Comparison of ENCODE assay signal across 7 cellular contexts in genomic region chr1:207824691-207825090, GRCh38.
A peak's percentile ranks its signal among the peaks of the same experiment; 100 is the strongest.
DNase-seq lines count a peak whose midpoint lies in the region; ATAC-seq and TF ChIP-seq lines count a peak whose summit lies in the region.

No MANE protein-coding gene starts in this region.

- H2AFZ ChIP-seq in Karpas-422 (ENCODE audit: low read length) (no peak overlapping the region), hepatocyte (no peak overlapping the region)

- H3K9me3 ChIP-seq in Karpas-422 (ENCODE audit: low read length) (no peaks in the 10 kb centered on the region), hepatocyte (ENCODE audit: low read depth) (no peaks in the 10 kb centered on the region)

- TF ChIP-seq CTCF in hepatocyte (IDR thresholded peaks at IDR 0.05; ENCODE audit: poor library complexity): no peak

- peak overlapping the region; percentile 89 for H3K4me3 Mint-ChIP-seq in activated naive CD8-positive, alpha-beta T cell treated with anti-CD3 and anti-CD28 coated beads, Interleukin-2, amount 10 ng/mL, durations not matched to agents 7 days and 5 days
- peak overlapping the region; percentile 69 to 89 for H3K4me3 Mint-ChIP-seq in stimulated activated naive CD8-positive, alpha-beta T cell treated with anti-CD3 and anti-CD28 coated beads, Interleukin-15, amount 100 ng/mL, for 72 hours

- POLR2A ChIA-PET in activated naive CD8-positive, alpha-beta T cell treated with anti-CD3 and anti-CD28 coated beads, Interleukin-2, amount 10 ng/mL, durations not matched to agents 7 days and 5 days (lab: Charles Lee): interaction anchor here (0.6 to 12.7 kb wide), 5 partner anchors 32 to 538 kb away, joined by 3 to 153 read pairs (median 5); no protein-coding TSS in a partner anchor

- H3K79me2 ChIP-seq in Karpas-422 (ENCODE audit: low read length): peaks cover 84% of the 10 kb centered on the region
- H3K79me2 ChIP-seq in hepatocyte: peaks cover 41% of the 10 kb centered on the region

- H3K4me1 ChIP-seq in Karpas-422 (ENCODE audit: low read length) (peaks cover 87% of the 10 kb centered on the region), hepatocyte (ENCODE audit: insufficient read depth) (peaks cover 44% of the 10 kb centered on the region)

- no peaks in the 10 kb centered on the region for H3K27me3 ChIP-seq in Karpas-422 (ENCODE audit: low read length)
- no peaks in the 10 kb centered on the region for H3K27me3 ChIP-seq in hepatocyte

- H3K36me3 Mint-ChIP-seq in activated naive CD8-positive, alpha-beta T cell treated with anti-CD3 and anti-CD28 coated beads, Interleukin-2, amount 10 ng/mL, durations not matched to agents 7 days and 5 days: peaks cover 3% of the 10 kb centered on the region

- no peaks in the 10 kb centered on the region for H3K27me3 Mint-ChIP-seq in activated naive CD8-positive, alpha-beta T cell treated with anti-CD3 and anti-CD28 coated beads, Interleukin-2, amount 10 ng/mL, durations not matched to agents 7 days and 5 days
- no peaks in the 10 kb centered on the region for H3K27me3 Mint-ChIP-seq in stimulated activated naive CD8-positive, alpha-beta T cell treated with anti-CD3 and anti-CD28 coated beads, Interleukin-15, amount 100 ng/mL, for 72 hours

- no peak for ATAC-seq in activated naive CD8-positive, alpha-beta T cell treated with anti-CD3 and anti-CD28 coated beads, Interleukin-2, amount 10 ng/mL, durations not matched to agents 7 days and 5 days (ENCODE audit: low read depth)
- no peak for ATAC-seq in stimulated activated naive CD8-positive, alpha-beta T cell treated with anti-CD3 and anti-CD28 coated beads, Interleukin-15, amount 100 ng/mL, for 72 hours
- no peak for ATAC-seq in HG02938 (IDR thresholded peaks at IDR 0.05; ENCODE audit: unreplicated experiment)

- peak overlapping the region; percentile 99 for H3K27ac ChIP-seq in Karpas-422 (ENCODE audit: low read length)
- peak overlapping the region; percentile 63 for H3K27ac ChIP-seq in hepatocyte

- H3K9me2 ChIP-seq in Karpas-422 (replicated peaks; ENCODE audit: insufficient read depth, low read length) (no peaks in the 10 kb centered on the region), hepatocyte (replicated peaks; ENCODE audit: insufficient read depth) (no peaks in the 10 kb centered on the region)

- H3K27ac Mint-ChIP-seq in activated naive CD8-positive, alpha-beta T cell treated with anti-CD3 and anti-CD28 coated beads, Interleukin-2, amount 10 ng/mL, durations not matched to agents 7 days and 5 days: peak overlapping the region; percentile 99
- H3K27ac Mint-ChIP-seq in stimulated activated naive CD8-positive, alpha-beta T cell treated with anti-CD3 and anti-CD28 coated beads, Interleukin-15, amount 100 ng/mL, for 72 hours: peak overlapping the region; percentile 34 to 91

- peak overlapping the region; percentile 95 for H3K4me2 ChIP-seq in Karpas-422 (ENCODE audit: low read depth, low read length, poor library complexity, severe bottlenecking)
- H3K4me2 ChIP-seq in hepatocyte: peak overlapping the region; percentile 54

- DNase-seq in Karpas-422 (peak; percentile 54), hepatocyte (ENCODE audit: low spot score) (no peak), NCI-H1694 (lab: John Stamatoyannopoulos, UW) (no peak)
- DNase-seq in activated naive CD8-positive, alpha-beta T cell treated with anti-CD3 and anti-CD28 coated beads, Interleukin-2, amount 10 ng/mL, durations not matched to agents 7 days and 5 days: no peak
- no peak for DNase-seq in stimulated activated naive CD8-positive, alpha-beta T cell treated with anti-CD3 and anti-CD28 coated beads, Interleukin-15, amount 100 ng/mL, for 72 hours
- DNase-seq in stimulated activated CD4-positive, alpha-beta T cell treated with anti-CD3 and anti-CD28 coated beads, Interleukin-4, amount 100 ng/mL, for 1 hour: no peak

- peak overlapping the region; percentile 84 for H3K4me3 ChIP-seq in Karpas-422 (ENCODE audit: low read length)
- no peak overlapping the region for H3K4me3 ChIP-seq in hepatocyte

- H3K9ac ChIP-seq in Karpas-422 (ENCODE audit: low read length): peak overlapping the region; percentile 73

- H4K20me1 ChIP-seq in Karpas-422 (ENCODE audit: insufficient read depth, low read depth, low read length) (peaks cover 23% of the 10 kb centered on the region), hepatocyte (ENCODE audit: insufficient read depth, poor library complexity, severe bottlenecking) (no peaks in the 10 kb centered on the region)

- 95% methylated on average over 3 of the region's 3 CpGs for WGBS in hepatocyte (ENCODE audit: low lambda C conversion rate, missing lambda C conversion rate)

- peaks cover 12% of the 10 kb centered on the region for H3K36me3 ChIP-seq in Karpas-422 (ENCODE audit: insufficient read depth, low read length)
- H3K36me3 ChIP-seq in hepatocyte (replicated peaks; ENCODE audit: insufficient read depth, low read depth): no peaks in the 10 kb centered on the region

- peaks cover 63% of the 10 kb centered on the region for H3K4me1 Mint-ChIP-seq in activated naive CD8-positive, alpha-beta T cell treated with anti-CD3 and anti-CD28 coated beads, Interleukin-2, amount 10 ng/mL, durations not matched to agents 7 days and 5 days
- H3K4me1 Mint-ChIP-seq in stimulated activated naive CD8-positive, alpha-beta T cell treated with anti-CD3 and anti-CD28 coated beads, Interleukin-15, amount 100 ng/mL, for 72 hours: peaks cover 96% of the 10 kb centered on the region

- no peaks in the 10 kb centered on the region for H3K9me3 Mint-ChIP-seq in activated naive CD8-positive, alpha-beta T cell treated with anti-CD3 and anti-CD28 coated beads, Interleukin-2, amount 10 ng/mL, durations not matched to agents 7 days and 5 days
- H3K9me3 Mint-ChIP-seq in stimulated activated naive CD8-positive, alpha-beta T cell treated with anti-CD3 and anti-CD28 coated beads, Interleukin-15, amount 100 ng/mL, for 72 hours: no peaks in the 10 kb centered on the region
